Comparison of ENCODE assay signal across 18 cellular contexts in genomic region chr18:60541661-60542060, GRCh38.
A peak's percentile ranks its signal among the peaks of the same experiment; 100 is the strongest.
DNase-seq lines count a peak whose midpoint lies in the region; ATAC-seq and FAIRE-seq lines count a peak whose summit lies in the region.
"Had no signal": no experiment of that assay in that cellular context is flagged by ENCODE, and none has a peak within 500 bp of the region (broad histone marks: within the 10 kb centered on the region; RNA-seq: fewer than 3 reads in every experiment).

No MANE protein-coding gene starts in this region.

- ATAC-seq in HG02571 (IDR thresholded peaks at IDR 0.05; ENCODE audit: unreplicated experiment) (no peak), HG02938 (IDR thresholded peaks at IDR 0.05; ENCODE audit: unreplicated experiment) (no peak)
- ATAC-seq: A549 had no signal

- FAIRE-seq in frontal cortex (lab: Jason Lieb, UNC) = peak; percentile 67
- FAIRE-seq: A549, G401.6, GM12892, H54 had no signal

- DNase-seq in RPMI7951 (ENCODE audit: low read depth) (peak; percentile 4), frontal cortex (ENCODE audit: low spot score in 2 of 2) (no peak), pons (ENCODE audit: low spot score) (peak; percentile 76), C1 segment of cervical spinal cord (lab: John Stamatoyannopoulos, UW) (no peak)
- DNase-seq: 8988T; ACHN; AML-193; BE2C; CD4-positive, alpha-beta memory T cell; DND-41; GOT3; HFFc6 had no signal

Comparison
In these comparisons a context has a peak if more than half of its experiments do, and no peak if none do; other contexts are left out.
1. DNase-seq: peak in RPMI7951 (single experiment) and pons (single experiment); none in frontal cortex (0 of 2) and C1 segment of cervical spinal cord (0 of 14).